Comparison of ENCODE assay signal across 1 cellular context in genomic region chr15:41230650-41231533, GRCh38.
A peak's percentile ranks its signal among the peaks of the same experiment; 100 is the strongest.
TF ChIP-seq lines count a peak whose summit lies in the region.

Gene CHP1, plus strand, starts transcription at chr15:41231268. Its CDS starts 115 bp downstream, at chr15:41231383.
Gene EXD1, minus strand, starts transcription at chr15:41230757. Its CDS starts 4,182 bp downstream, at chr15:41226575.

TF ChIP-seq in HepG2, 621 proteins besides CTCF, POLR2A, EP300 and RAD21 (continued from another document and continues in another):
- TF ChIP-seq TCF12 (IDR thresholded peaks at IDR 0.05) (no peak), TCF12 (CRISPR knock-in tag; IDR thresholded peaks at IDR 0.05) (peak; percentile 47; the same call in 1 of the 2 replicates), SIX4 (CRISPR knock-in tag; IDR thresholded peaks at IDR 0.05) (0 out of 2 replicates have a peak, but pooled peaks have one; percentile 14), ZNF589 (CRISPR knock-in tag; conservative IDR thresholded peaks at IDR 0.05) (no peak), PCBP2 (optimal IDR thresholded peaks at IDR 0.05; ENCODE audit: low read depth, low read length, poor library complexity, severe bottlenecking) (no peak), ZFP37 (CRISPR knock-in tag; IDR thresholded peaks at IDR 0.05; ENCODE audit: borderline replicate concordance) (peak; percentile 67; the same call in 1 of the 2 replicates), CHCHD3 (CRISPR knock-in tag; IDR thresholded peaks at IDR 0.05) (peak; percentile 63; the same call in 1 of the 2 replicates), ZNF790 (CRISPR knock-in tag; IDR thresholded peaks at IDR 0.05; ENCODE audit: borderline replicate concordance) (peak; percentile 100; the same call in 1 of the 2 replicates), TEF (CRISPR knock-in tag; IDR thresholded peaks at IDR 0.05) (no peak; the same call in 1 of the 2 replicates), REL (CRISPR knock-in tag; conservative IDR thresholded peaks at IDR 0.05) (peak; percentile 71; the same call in 1 of the 2 replicates), SRY (CRISPR knock-in tag; IDR thresholded peaks at IDR 0.05) (peak; percentile 94), ONECUT2 (CRISPR knock-in tag; IDR thresholded peaks at IDR 0.05) (0 out of 2 replicates have a peak, but pooled peaks have one; percentile 46), GABPB1 (CRISPR knock-in tag; IDR thresholded peaks at IDR 0.05) (peak; percentile 90), NFKB2 (CRISPR knock-in tag; IDR thresholded peaks at IDR 0.05; ENCODE audit: borderline replicate concordance) (peak; percentile 82), ZBTB43 (CRISPR knock-in tag; conservative IDR thresholded peaks at IDR 0.05) (no peak), ZNF17 (CRISPR knock-in tag; IDR thresholded peaks at IDR 0.05) (no peak), ZNF362 (CRISPR knock-in tag; IDR thresholded peaks at IDR 0.05; ENCODE audit: borderline replicate concordance) (peak; percentile 74; the same call in 1 of the 2 replicates), ZNF441 (CRISPR knock-in tag; IDR thresholded peaks at IDR 0.05; ENCODE audit: borderline replicate concordance) (peak; percentile 76; the same call in 1 of the 2 replicates), ZNF644 (CRISPR knock-in tag; IDR thresholded peaks at IDR 0.05; ENCODE audit: low read depth) (0 out of 2 replicates have a peak, but pooled peaks have one; percentile 34), ZNF724P (CRISPR knock-in tag; IDR thresholded peaks at IDR 0.05; ENCODE audit: borderline replicate concordance) (peak; percentile 77; the same call in 1 of the 2 replicates), ATF4 (CRISPR knock-in tag; IDR thresholded peaks at IDR 0.05) (no peak), CEBPB (IDR thresholded peaks at IDR 0.05; ENCODE audit: borderline replicate concordance, low read depth, low read length) (no peak), ZNF331 (CRISPR knock-in tag; IDR thresholded peaks at IDR 0.05) (peak; percentile 86), PAWR (CRISPR knock-in tag; IDR thresholded peaks at IDR 0.05; ENCODE audit: borderline replicate concordance) (peak; percentile 97), SYNCRIP (IDR thresholded peaks at IDR 0.05; ENCODE audit: insufficient read depth, low read depth, low read length) (no peak), KDM4B (CRISPR knock-in tag; IDR thresholded peaks at IDR 0.05) (no peak; the same call in 1 of the 2 replicates), PATZ1 (CRISPR knock-in tag; IDR thresholded peaks at IDR 0.05) (peak; percentile 85), CBX2 (IDR thresholded peaks at IDR 0.05; ENCODE audit: low read depth, low read length) (no peak), CBX2 (CRISPR knock-in tag; IDR thresholded peaks at IDR 0.05; ENCODE audit: low read depth) (no peak), ZNF335 (CRISPR knock-in tag; IDR thresholded peaks at IDR 0.05) (0 out of 2 replicates have a peak, but pooled peaks have one; percentile 67), ZBED4 (CRISPR knock-in tag; IDR thresholded peaks at IDR 0.05; ENCODE audit: borderline replicate concordance) (peak; percentile 96), HDAC6 (IDR thresholded peaks at IDR 0.05; ENCODE audit: low read depth, low read length) (no peak), ZNF264 (CRISPR knock-in tag; IDR thresholded peaks at IDR 0.05) (no peak), SIN3B (IDR thresholded peaks at IDR 0.05; ENCODE audit: low read length) (0 out of 2 replicates have a peak, but pooled peaks have one; percentile 61), ZNF746 (CRISPR knock-in tag; IDR thresholded peaks at IDR 0.05) (peak; percentile 97), KMT2A (CRISPR knock-in tag; IDR thresholded peaks at IDR 0.05) (peak; percentile 81), RERE (CRISPR knock-in tag; IDR thresholded peaks at IDR 0.05; ENCODE audit: low read depth) (no peak; the same call in 1 of the 2 replicates), HOMEZ (CRISPR knock-in tag; IDR thresholded peaks at IDR 0.05; ENCODE audit: low read depth) (peak; percentile 41; the same call in 1 of the 2 replicates), IKZF1 (IDR thresholded peaks at IDR 0.05) (no peak), ZNF737 (CRISPR knock-in tag; IDR thresholded peaks at IDR 0.05; ENCODE audit: borderline replicate concordance) (peak; percentile 21; the same call in 1 of the 2 replicates), SIX1 (CRISPR knock-in tag; IDR thresholded peaks at IDR 0.05; ENCODE audit: borderline replicate concordance) (peak; percentile 23; the same call in 1 of the 2 replicates), ARNTL (CRISPR knock-in tag; IDR thresholded peaks at IDR 0.05) (peak; percentile 54; the same call in 1 of the 2 replicates), ZIK1 (CRISPR knock-in tag; IDR thresholded peaks at IDR 0.05; ENCODE audit: borderline replicate concordance, low read depth) (no peak; the same call in 1 of the 2 replicates), TCF7 (IDR thresholded peaks at IDR 0.05; ENCODE audit: low read depth) (no peak), ARHGAP35 (CRISPR knock-in tag; IDR thresholded peaks at IDR 0.05; ENCODE audit: borderline replicate concordance) (peak; percentile 86), ZNF569 (CRISPR knock-in tag; IDR thresholded peaks at IDR 0.05; ENCODE audit: borderline replicate concordance) (peak; percentile 97; the same call in 1 of the 2 replicates), ZNF354B (CRISPR knock-in tag; IDR thresholded peaks at IDR 0.05) (peak; percentile 92; the same call in 1 of the 2 replicates), NKX3-1 (CRISPR knock-in tag; IDR thresholded peaks at IDR 0.05) (peak; percentile 63)
